8 cellular contexts compared by ENCODE assay signal in genomic region chr10:24209946-24210491, GRCh38. TPM values are rescaled to one million over a fixed set of nuclear protein-coding genes. Genes with fewer than 3 reads are reported as not detected.
DNase-seq lines count a peak whose midpoint lies in the region; ATAC-seq and TF ChIP-seq lines count a peak whose summit lies in the region.

No MANE protein-coding gene starts in this region.

- peak; percentile 71 for ATAC-seq in GM21447 (IDR thresholded peaks at IDR 0.05; ENCODE audit: unreplicated experiment)
- peak; percentile 66 for ATAC-seq in HG03575 (IDR thresholded peaks at IDR 0.05; ENCODE audit: extremely low read depth, insufficient number of reproducible peaks, low FRiP score, unreplicated experiment)
- peak; percentile 75 for ATAC-seq in stimulated activated effector memory CD8-positive, alpha-beta T cell treated with anti-CD3 and anti-CD28 coated beads, Interleukin-12 subunit alpha, Interleukin-12 subunit beta, amount 100 ng/mL, for 72 hours
- ATAC-seq in natural killer cell, result no peak

- no peak for TF ChIP-seq CTCF in natural killer cell (IDR thresholded peaks at IDR 0.05)

- H3K36me3 Mint-ChIP-seq in stimulated activated effector memory CD8-positive, alpha-beta T cell treated with anti-CD3 and anti-CD28 coated beads, Interleukin-12 subunit alpha, Interleukin-12 subunit beta, amount 100 ng/mL, for 72 hours, result no peaks in the 10 kb centered on the region
- H3K36me3 Mint-ChIP-seq in natural killer cell, result no peaks in the 10 kb centered on the region

- peaks cover 2% of the 10 kb centered on the region for H3K9me3 Mint-ChIP-seq in stimulated activated effector memory CD8-positive, alpha-beta T cell treated with anti-CD3 and anti-CD28 coated beads, Interleukin-12 subunit alpha, Interleukin-12 subunit beta, amount 100 ng/mL, for 72 hours
- H3K9me3 Mint-ChIP-seq in natural killer cell, result peaks cover 2 to 3% of the 10 kb centered on the region in 2 donors

- intact Hi-C loops in natural killer cell (cut with micrococcal nuclease), result no loop called here

- no peak overlapping the region for H3K27ac Mint-ChIP-seq in stimulated activated effector memory CD8-positive, alpha-beta T cell treated with anti-CD3 and anti-CD28 coated beads, Interleukin-12 subunit alpha, Interleukin-12 subunit beta, amount 100 ng/mL, for 72 hours
- no peak overlapping the region for H3K27ac Mint-ChIP-seq in natural killer cell

- H3K27me3 Mint-ChIP-seq in natural killer cell (ENCODE audit: low read depth in 2 of 2), result peaks cover 24 to 41% of the 10 kb centered on the region in 2 donors

- DNase-seq in GDM1 (lab: John Stamatoyannopoulos, UW) (peak; percentile 46), amniotic stem cell (lab: John Stamatoyannopoulos, UW) (peak; percentile 4), kidney glomerular epithelial cell (lab: John Stamatoyannopoulos, UW) (peak; percentile 68), natural killer cell (no peak), 8988T (no peak)
- no peak for DNase-seq in stimulated activated effector memory CD8-positive, alpha-beta T cell treated with anti-CD3 and anti-CD28 coated beads, Interleukin-12 subunit alpha, Interleukin-12 subunit beta, amount 100 ng/mL, for 72 hours (ENCODE audit: low spot score in 2 of 2)

- H3K4me1 Mint-ChIP-seq in stimulated activated effector memory CD8-positive, alpha-beta T cell treated with anti-CD3 and anti-CD28 coated beads, Interleukin-12 subunit alpha, Interleukin-12 subunit beta, amount 100 ng/mL, for 72 hours, result peaks cover 9% of the 10 kb centered on the region
- no peaks in the 10 kb centered on the region for H3K4me1 Mint-ChIP-seq in natural killer cell

- peak overlapping the region; percentile 43 for H3K4me3 Mint-ChIP-seq in stimulated activated effector memory CD8-positive, alpha-beta T cell treated with anti-CD3 and anti-CD28 coated beads, Interleukin-12 subunit alpha, Interleukin-12 subunit beta, amount 100 ng/mL, for 72 hours
- no peak overlapping the region for H3K4me3 Mint-ChIP-seq in natural killer cell

RNA-seq across cellular contexts. Expression of gene KIAA1217, which starts 1.1 kb away (rescaled TPM):
- total RNA-seq in natural killer cell, result not detected

Comparison
In these comparisons a context has a peak if more than half of its experiments do, and no peak if none do; other contexts are left out.
1. DNase-seq: peak in GDM1 (single experiment), amniotic stem cell (single experiment) and kidney glomerular epithelial cell (single experiment); none in stimulated activated effector memory CD8-positive, alpha-beta T cell treated with anti-CD3 and anti-CD28 coated beads, Interleukin-12 subunit alpha, Interleukin-12 subunit beta, amount 100 ng/mL, for 72 hours (0 of 2), natural killer cell (single experiment) and 8988T (single experiment).
2. ATAC-seq: peak in GM21447 (single experiment), HG03575 (single experiment) and stimulated activated effector memory CD8-positive, alpha-beta T cell treated with anti-CD3 and anti-CD28 coated beads, Interleukin-12 subunit alpha, Interleukin-12 subunit beta, amount 100 ng/mL, for 72 hours (single experiment); none in natural killer cell (0 of 3).